8 cellular contexts compared by ENCODE assay signal in the genomic region with DNA sequence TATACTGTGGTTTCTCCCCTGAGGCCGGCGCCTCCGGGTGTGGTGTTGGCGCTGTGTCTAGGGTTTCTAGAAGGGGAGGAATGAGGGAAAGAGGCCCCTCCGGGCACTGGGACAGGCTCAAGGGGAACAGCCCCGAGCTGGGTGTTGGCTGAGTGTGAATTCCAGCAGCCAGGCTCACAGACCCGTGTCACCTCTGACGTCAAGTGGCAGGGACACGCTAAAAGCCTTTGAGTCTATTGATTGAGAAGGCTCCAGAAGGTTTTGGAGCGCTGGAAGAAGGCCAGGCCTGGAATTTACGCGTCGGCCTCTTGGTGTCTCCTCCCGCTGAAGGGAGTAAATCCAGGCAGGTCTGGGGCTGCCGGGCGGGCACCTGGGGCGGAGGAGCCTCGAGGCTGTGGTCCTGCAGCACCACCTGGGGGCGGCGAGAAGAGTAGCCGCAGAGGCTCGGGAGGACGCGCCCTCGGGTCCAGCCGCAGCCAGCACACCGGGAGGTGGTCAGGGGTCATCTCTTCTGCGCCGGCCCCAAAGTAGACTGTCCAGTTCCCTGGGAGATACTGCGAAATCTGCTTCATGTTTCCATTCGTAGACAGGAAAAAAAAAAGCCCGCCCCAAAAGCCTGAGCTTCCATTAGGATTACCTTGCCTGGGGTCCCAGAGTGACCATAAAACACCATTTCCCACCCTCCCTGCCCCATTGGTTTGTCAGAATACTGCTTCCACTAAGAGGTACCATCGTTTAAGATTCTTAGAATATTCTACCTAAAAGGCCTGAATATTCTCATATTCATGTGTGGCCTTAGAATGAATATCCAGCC.
DNase-seq lines count a peak whose midpoint lies in the region; ATAC-seq and TF ChIP-seq lines count a peak whose summit lies in the region.

No MANE protein-coding gene starts in this region.

- H2BK120ac ChIP-seq in mesenchymal stem cell (ENCODE audit: low read depth, low read length): no peak overlapping the region

- no peak overlapping the region for H4K91ac ChIP-seq in mesenchymal stem cell (ENCODE audit: low read length)

- ATAC-seq in GM19455 (IDR thresholded peaks at IDR 0.05; ENCODE audit: unreplicated experiment) (peak; percentile 98), HG03571 (IDR thresholded peaks at IDR 0.05; ENCODE audit: unreplicated experiment) (peak; percentile 97)
- peak; percentile 100 for ATAC-seq in activated CD8-positive, alpha-beta T cell treated with anti-CD3 and anti-CD28 coated beads for 36 hours

- H2BK12ac ChIP-seq in mesenchymal stem cell (ENCODE audit: low read length in 2 of 2): no peak overlapping the region

- CTCF ChIA-PET in CD4-positive, alpha-beta memory T cell (lab: Charles Lee; ENCODE audit: partially characterized antibody): interaction anchor here (0.6 to 3.1 kb wide), 11 partner anchors 8 to 618 kb away, joined by 3 to 16 read pairs (median 4); partner anchors contain the start of gene FAM177B
- CTCF ChIA-PET in activated CD8-positive, alpha-beta T cell treated with anti-CD3 and anti-CD28 coated beads for 36 hours (lab: Charles Lee): interaction anchor here (0.6 to 2.5 kb wide), 16 partner anchors 8 to 447 kb away, joined by 3 to 10 read pairs (median 4); no protein-coding TSS in a partner anchor

- WGBS in mesenchymal stem cell: 2% methylated on average over 32 of the region's 33 CpGs

- no peaks in the 10 kb centered on the region for H3K79me1 ChIP-seq in mesenchymal stem cell (replicated peaks; ENCODE audit: low read length, poor library complexity, severe bottlenecking)

- peaks cover 2 to 8% of the 10 kb centered on the region in 2 donors for H3K27me3 Mint-ChIP-seq in CD4-positive, alpha-beta memory T cell
- H3K27me3 Mint-ChIP-seq in activated CD8-positive, alpha-beta T cell treated with anti-CD3 and anti-CD28 coated beads for 36 hours: no peaks in the 10 kb centered on the region

- peak; percentile 56 to 70 (median 64) for DNase-seq in CD4-positive, alpha-beta memory T cell
- DNase-seq in NCI-H748 treated with DMSO at 0.1 percent for 48 hours (lab: John Stamatoyannopoulos, UW) (peak; percentile 64), mesenchymal stem cell (peak; percentile 79)
- peak; percentile 81 for DNase-seq in activated CD8-positive, alpha-beta T cell treated with anti-CD3 and anti-CD28 coated beads for 36 hours
- peak; percentile 45 for DNase-seq in effector CD8-positive, alpha-beta T cell (lab: John Stamatoyannopoulos, UW)
- DNase-seq in stimulated activated CD4-positive, alpha-beta T cell treated with anti-CD3 and anti-CD28 coated beads, TNF-alpha, amount 100 ng/mL, for 48 hours (ENCODE audit: low read depth in 3 of 3): peak; percentile 53 to 60 (median 58)

- peak overlapping the region in 1 of 2 experiments; percentile 35 for H3K14ac ChIP-seq in mesenchymal stem cell (ENCODE audit: low read length in 2 of 2)

- H3K4ac ChIP-seq in mesenchymal stem cell (ENCODE audit: low read depth in 1 of 2, low read length in 2 of 2): no peak overlapping the region

- peak overlapping the region in 1 of 2 donors; percentile 44 for H3K4me3 ChIP-seq in CD4-positive, alpha-beta memory T cell (ENCODE audit: low read length in 2 of 2)
- peak overlapping the region in 1 of 2 experiments; percentile 75 for H3K4me3 ChIP-seq in mesenchymal stem cell (ENCODE audit: insufficient read depth in 1 of 2, low read depth in 1 of 2, low read length in 2 of 2)

- H3K4me2 ChIP-seq in mesenchymal stem cell (ENCODE audit: low read length, poor library complexity, severe bottlenecking): peak overlapping the region; percentile 75

- no peak overlapping the region for H2AK5ac ChIP-seq in mesenchymal stem cell (ENCODE audit: low read length, severe bottlenecking)

- peak overlapping the region; percentile 48 to 78 (median 68) for H3K4me3 Mint-ChIP-seq in CD4-positive, alpha-beta memory T cell
- H3K4me3 Mint-ChIP-seq in activated CD8-positive, alpha-beta T cell treated with anti-CD3 and anti-CD28 coated beads for 36 hours: peak overlapping the region; percentile 56

- no peak overlapping the region for H3K27ac ChIP-seq in CD4-positive, alpha-beta memory T cell (ENCODE audit: low read depth, low read length)
- peak overlapping the region; percentile 22 for H3K27ac ChIP-seq in mesenchymal stem cell (ENCODE audit: low read length, poor library complexity, severe bottlenecking)

- peak overlapping the region; percentile 84 for H3K9ac ChIP-seq in mesenchymal stem cell (ENCODE audit: low read length)

- intact Hi-C loops in CD4-positive, alpha-beta memory T cell (cut with micrococcal nuclease): loop anchor here (1.0 kb wide), 1 partner anchor 289 kb away; no protein-coding TSS in a partner anchor
- intact Hi-C loops in activated CD8-positive, alpha-beta T cell treated with anti-CD3 and anti-CD28 coated beads for 36 hours (cut with micrococcal nuclease): loop anchor here (2.0 to 10.0 kb wide), 3 partner anchors 291 to 617 kb away; no protein-coding TSS in a partner anchor

- no peak overlapping the region for H4K8ac ChIP-seq in mesenchymal stem cell (ENCODE audit: low read length)

- peak overlapping the region in 1 of 7 donors; percentile 48 for H3K27ac Mint-ChIP-seq in CD4-positive, alpha-beta memory T cell
- no peak overlapping the region for H3K27ac Mint-ChIP-seq in activated CD8-positive, alpha-beta T cell treated with anti-CD3 and anti-CD28 coated beads for 36 hours

- H3K18ac ChIP-seq in mesenchymal stem cell (ENCODE audit: low read depth in 1 of 2, low read length in 2 of 2): no peak overlapping the region

- no peaks in the 10 kb centered on the region for H3K36me3 ChIP-seq in CD4-positive, alpha-beta memory T cell (ENCODE audit: insufficient read depth, low read length)
- no peaks in the 10 kb centered on the region for H3K36me3 ChIP-seq in mesenchymal stem cell (ENCODE audit: control insufficient read depth in 1 of 2, insufficient read depth in 2 of 2, low read depth in 1 of 2, low read length in 2 of 2)

- POLR2A ChIA-PET in CD4-positive, alpha-beta memory T cell (lab: Charles Lee; ENCODE audit: partially characterized antibody): no interaction called here
- POLR2A ChIA-PET in activated CD8-positive, alpha-beta T cell treated with anti-CD3 and anti-CD28 coated beads for 36 hours (lab: Charles Lee): no interaction called here

- no peak overlapping the region for H2BK5ac ChIP-seq in mesenchymal stem cell (ENCODE audit: low read depth, low read length, poor library complexity, severe bottlenecking)

- no peaks in the 10 kb centered on the region for H3K9me3 ChIP-seq in CD4-positive, alpha-beta memory T cell (ENCODE audit: control insufficient read depth in 1 of 2, low read length in 2 of 2)
- H3K9me3 ChIP-seq in mesenchymal stem cell (ENCODE audit: control insufficient read depth, low read length): no peaks in the 10 kb centered on the region

- H3K27me3 ChIP-seq in CD4-positive, alpha-beta memory T cell (ENCODE audit: insufficient read depth, low read length): no peaks in the 10 kb centered on the region
- H3K27me3 ChIP-seq in mesenchymal stem cell (ENCODE audit: control insufficient read depth in 1 of 2, insufficient read depth in 1 of 2, low read length in 2 of 2): peaks cover 33 to 43% of the 10 kb centered on the region in 2 experiments

- no peak overlapping the region for H2BK15ac ChIP-seq in mesenchymal stem cell (ENCODE audit: low read depth, poor library complexity, severe bottlenecking)

- H3K4me1 Mint-ChIP-seq in CD4-positive, alpha-beta memory T cell: peaks cover 0 to 2% (median 0%) of the 10 kb centered on the region in 4 donors
- no peaks in the 10 kb centered on the region for H3K4me1 Mint-ChIP-seq in activated CD8-positive, alpha-beta T cell treated with anti-CD3 and anti-CD28 coated beads for 36 hours (ENCODE audit: low read depth)

- no peak overlapping the region for H3K23ac ChIP-seq in mesenchymal stem cell (ENCODE audit: low read length in 2 of 2)

- peaks cover 4% of the 10 kb centered on the region for H3K4me1 ChIP-seq in CD4-positive, alpha-beta memory T cell (ENCODE audit: insufficient read depth, low read length)
- H3K4me1 ChIP-seq in mesenchymal stem cell (ENCODE audit: control insufficient read depth, insufficient read depth, low read depth, low read length): peaks cover 2% of the 10 kb centered on the region

- peak overlapping the region; percentile 11 for H2AFZ ChIP-seq in mesenchymal stem cell (ENCODE audit: low read depth, low read length)

- H3K36me3 Mint-ChIP-seq in CD4-positive, alpha-beta memory T cell: no peaks in the 10 kb centered on the region
- no peaks in the 10 kb centered on the region for H3K36me3 Mint-ChIP-seq in activated CD8-positive, alpha-beta T cell treated with anti-CD3 and anti-CD28 coated beads for 36 hours (ENCODE audit: low read depth)

- TF ChIP-seq CTCF in activated CD8-positive, alpha-beta T cell treated with anti-CD3 and anti-CD28 coated beads for 36 hours (IDR thresholded peaks at IDR 0.05): peak; percentile 94

- no peaks in the 10 kb centered on the region for H3K9me3 Mint-ChIP-seq in CD4-positive, alpha-beta memory T cell
- no peaks in the 10 kb centered on the region for H3K9me3 Mint-ChIP-seq in activated CD8-positive, alpha-beta T cell treated with anti-CD3 and anti-CD28 coated beads for 36 hours
